In genomic region chr13:45024847-45025246, GRCh38 we compare ENCODE assay signal across 8 cellular contexts.
"Had no signal": no experiment of that assay in that cellular context is flagged by ENCODE, and none has a peak within 500 bp of the region (broad histone marks: within the 10 kb centered on the region; RNA-seq: fewer than 3 reads in every experiment).

No MANE protein-coding gene starts in this region.

- H3K4me2 ChIP-seq: KMS-11 had no signal

- H3K27ac ChIP-seq: HL-60, KMS-11 had no signal

- DNase-seq: KBM-7, KG1 had no signal

- H3K9ac ChIP-seq: KMS-11 had no signal

- ATAC-seq: HepG2, K562 had no signal

- H3K9me3 Mint-ChIP-seq: IgD-negative memory B cell had no signal

- FAIRE-seq: HepG2, HTR-8/SVneo, K562 had no signal

- H3K4me3 ChIP-seq: K562 had no signal

- H3K27me3 Mint-ChIP-seq: IgD-negative memory B cell had no signal

- H3K27ac Mint-ChIP-seq: IgD-negative memory B cell had no signal

- H3K4me1 Mint-ChIP-seq: IgD-negative memory B cell had no signal

- H3K4me3 Mint-ChIP-seq: IgD-negative memory B cell had no signal
